In genomic region chr2:68847751-68848150, GRCh38 we compare ENCODE assay signal across 1 cellular context.
TF ChIP-seq lines count a peak whose summit lies in the region.

No MANE protein-coding gene starts in this region.

TF ChIP-seq in HepG2, 621 proteins besides CTCF, POLR2A, EP300 and RAD21 (continued from another document):
- TF ChIP-seq, protein P1, sequence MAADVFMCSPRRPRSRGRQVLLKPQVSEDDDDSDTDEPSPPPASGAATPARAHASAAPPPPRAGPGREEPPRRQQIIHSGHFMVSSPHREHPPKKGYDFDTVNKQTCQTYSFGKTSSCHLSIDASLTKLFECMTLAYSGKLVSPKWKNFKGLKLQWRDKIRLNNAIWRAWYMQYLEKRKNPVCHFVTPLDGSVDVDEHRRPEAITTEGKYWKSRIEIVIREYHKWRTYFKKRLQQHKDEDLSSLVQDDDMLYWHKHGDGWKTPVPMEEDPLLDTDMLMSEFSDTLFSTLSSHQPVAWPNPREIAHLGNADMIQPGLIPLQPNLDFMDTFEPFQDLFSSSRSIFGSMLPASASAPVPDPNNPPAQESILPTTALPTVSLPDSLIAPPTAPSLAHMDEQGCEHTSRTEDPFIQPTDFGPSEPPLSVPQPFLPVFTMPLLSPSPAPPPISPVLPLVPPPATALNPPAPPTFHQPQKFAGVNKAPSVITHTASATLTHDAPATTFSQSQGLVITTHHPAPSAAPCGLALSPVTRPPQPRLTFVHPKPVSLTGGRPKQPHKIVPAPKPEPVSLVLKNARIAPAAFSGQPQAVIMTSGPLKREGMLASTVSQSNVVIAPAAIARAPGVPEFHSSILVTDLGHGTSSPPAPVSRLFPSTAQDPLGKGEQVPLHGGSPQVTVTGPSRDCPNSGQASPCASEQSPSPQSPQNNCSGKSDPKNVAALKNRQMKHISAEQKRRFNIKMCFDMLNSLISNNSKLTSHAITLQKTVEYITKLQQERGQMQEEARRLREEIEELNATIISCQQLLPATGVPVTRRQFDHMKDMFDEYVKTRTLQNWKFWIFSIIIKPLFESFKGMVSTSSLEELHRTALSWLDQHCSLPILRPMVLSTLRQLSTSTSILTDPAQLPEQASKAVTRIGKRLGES (CRISPR knock-in tag; IDR thresholded peaks at IDR 0.05; ENCODE audit: borderline replicate concordance): no peak
- TF ChIP-seq HNRNPUL1 (IDR thresholded peaks at IDR 0.05; ENCODE audit: low read depth, low read length) (no peak), SRSF1 (optimal IDR thresholded peaks at IDR 0.05; ENCODE audit: low read depth, low read length) (no peak)
- TF ChIP-seq, protein P2, sequence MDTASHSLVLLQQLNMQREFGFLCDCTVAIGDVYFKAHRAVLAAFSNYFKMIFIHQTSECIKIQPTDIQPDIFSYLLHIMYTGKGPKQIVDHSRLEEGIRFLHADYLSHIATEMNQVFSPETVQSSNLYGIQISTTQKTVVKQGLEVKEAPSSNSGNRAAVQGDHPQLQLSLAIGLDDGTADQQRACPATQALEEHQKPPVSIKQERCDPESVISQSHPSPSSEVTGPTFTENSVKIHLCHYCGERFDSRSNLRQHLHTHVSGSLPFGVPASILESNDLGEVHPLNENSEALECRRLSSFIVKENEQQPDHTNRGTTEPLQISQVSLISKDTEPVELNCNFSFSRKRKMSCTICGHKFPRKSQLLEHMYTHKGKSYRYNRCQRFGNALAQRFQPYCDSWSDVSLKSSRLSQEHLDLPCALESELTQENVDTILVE (CRISPR knock-in tag; IDR thresholded peaks at IDR 0.05): no peak
